8 cellular contexts compared by ENCODE assay signal in genomic region chr2:39778233-39778632, GRCh38. TPM values are rescaled to one million over a fixed set of nuclear protein-coding genes. Genes with fewer than 3 reads are reported as not detected.
A peak's percentile ranks its signal among the peaks of the same experiment; 100 is the strongest.
DNase-seq lines count a peak whose midpoint lies in the region; ATAC-seq and TF ChIP-seq lines count a peak whose summit lies in the region.

No MANE protein-coding gene starts in this region.

- no peaks in the 10 kb centered on the region for H3K36me3 Mint-ChIP-seq in naive B cell

- no peak for ATAC-seq in naive B cell (ENCODE audit: low read depth in 2 of 2)

- H3K9me2 ChIP-seq in DOHH2 (replicated peaks; ENCODE audit: control insufficient read depth, low read length), result no peaks in the 10 kb centered on the region

- peaks cover 40 to 65% (median 40%) of the 10 kb centered on the region in 3 donors for H3K4me1 Mint-ChIP-seq in naive B cell

- intact Hi-C loops in colonic mucosa (cut with DNase I), result no loop called here

- H3K36me3 ChIP-seq in DOHH2 (ENCODE audit: control insufficient read depth, low read length) (peaks cover 31% of the 10 kb centered on the region), colonic mucosa (no peaks in the 10 kb centered on the region)

- H3K27ac Mint-ChIP-seq in naive B cell, result peak overlapping the region; percentile 40 to 99 (median 93)

- DNase-seq in KBM-7 (peak; percentile 16), colonic mucosa (no peak), naive B cell (no peak), NCI-H748 (lab: John Stamatoyannopoulos, UW; ENCODE audit: unreplicated experiment) (no peak), anterior cingulate cortex (lab: John Stamatoyannopoulos, UW) (no peak), LoVo (ENCODE audit: low spot score) (no peak)
- DNase-seq in activated CD4-positive, CD25-positive, alpha-beta regulatory T cell (lab: John Stamatoyannopoulos, UW), result no peak

- TF ChIP-seq CTCF in DOHH2 (IDR thresholded peaks at IDR 0.05; ENCODE audit: low read depth, low read length, poor library complexity, severe bottlenecking) (no peak), colonic mucosa (IDR thresholded peaks at IDR 0.05) (no peak)

- no peaks in the 10 kb centered on the region for H3K9me3 Mint-ChIP-seq in naive B cell

- peak overlapping the region; percentile 89 to 98 (median 96) for H3K4me3 Mint-ChIP-seq in naive B cell

- no peaks in the 10 kb centered on the region for H3K9me3 ChIP-seq in DOHH2 (ENCODE audit: control insufficient read depth, insufficient read depth, low read length)
- H3K9me3 ChIP-seq in colonic mucosa, result no peaks in the 10 kb centered on the region

- in situ Hi-C loops in KBM-7 (cut with MboI; ENCODE audit: low pct_unique_long_range_greater_than_20kb, low sequenced_read_pairs), result no loop called here

- peak overlapping the region; percentile 83 to 93 for H3K9ac ChIP-seq in colonic mucosa (ENCODE audit: low read depth in 2 of 2, low read length in 2 of 2)

- no peaks in the 10 kb centered on the region for H4K20me1 ChIP-seq in DOHH2 (ENCODE audit: control insufficient read depth, insufficient read depth, low read depth, low read length)

- H3K79me2 ChIP-seq in DOHH2 (ENCODE audit: control insufficient read depth, low read length), result peaks cover 56% of the 10 kb centered on the region

- H3K27ac ChIP-seq in DOHH2 (ENCODE audit: low read depth, low read length) (peak overlapping the region; percentile 49; the same call in 1 of the 2 replicates), colonic mucosa (peak overlapping the region; percentile 71)

- no peaks in the 10 kb centered on the region for H3K27me3 Mint-ChIP-seq in naive B cell

- H3K4me3 ChIP-seq in DOHH2 (ENCODE audit: low read length) (peak overlapping the region; percentile 80), colonic mucosa (peak overlapping the region; percentile 91)

- H3K4me2 ChIP-seq in DOHH2 (ENCODE audit: low read length), result peak overlapping the region; percentile 72

- H3F3A ChIP-seq in DOHH2 (ENCODE audit: control insufficient read depth, insufficient read depth), result no peaks in the 10 kb centered on the region

- H3K27me3 ChIP-seq in DOHH2 (ENCODE audit: control insufficient read depth, low read length) (no peaks in the 10 kb centered on the region), colonic mucosa (no peaks in the 10 kb centered on the region)

- peaks cover 26% of the 10 kb centered on the region for H3K4me1 ChIP-seq in DOHH2 (ENCODE audit: control insufficient read depth, low read length)
- peaks cover 9% of the 10 kb centered on the region for H3K4me1 ChIP-seq in colonic mucosa

RNA-seq across cellular contexts. Expression of gene THUMPD2, which starts 0.8 kb away (rescaled TPM):
- total RNA-seq in colonic mucosa, result 1 to 10 TPM; 8.0 to 8.3 TPM
- 10 to 100 TPM in 2 of 6 donors, 1 to 10 TPM in 4; 5.2 to 15.2 (median 6.1) TPM for polyA plus RNA-seq in naive B cell (ENCODE audit: low read depth in 6 of 6)
